In the genomic region with DNA sequence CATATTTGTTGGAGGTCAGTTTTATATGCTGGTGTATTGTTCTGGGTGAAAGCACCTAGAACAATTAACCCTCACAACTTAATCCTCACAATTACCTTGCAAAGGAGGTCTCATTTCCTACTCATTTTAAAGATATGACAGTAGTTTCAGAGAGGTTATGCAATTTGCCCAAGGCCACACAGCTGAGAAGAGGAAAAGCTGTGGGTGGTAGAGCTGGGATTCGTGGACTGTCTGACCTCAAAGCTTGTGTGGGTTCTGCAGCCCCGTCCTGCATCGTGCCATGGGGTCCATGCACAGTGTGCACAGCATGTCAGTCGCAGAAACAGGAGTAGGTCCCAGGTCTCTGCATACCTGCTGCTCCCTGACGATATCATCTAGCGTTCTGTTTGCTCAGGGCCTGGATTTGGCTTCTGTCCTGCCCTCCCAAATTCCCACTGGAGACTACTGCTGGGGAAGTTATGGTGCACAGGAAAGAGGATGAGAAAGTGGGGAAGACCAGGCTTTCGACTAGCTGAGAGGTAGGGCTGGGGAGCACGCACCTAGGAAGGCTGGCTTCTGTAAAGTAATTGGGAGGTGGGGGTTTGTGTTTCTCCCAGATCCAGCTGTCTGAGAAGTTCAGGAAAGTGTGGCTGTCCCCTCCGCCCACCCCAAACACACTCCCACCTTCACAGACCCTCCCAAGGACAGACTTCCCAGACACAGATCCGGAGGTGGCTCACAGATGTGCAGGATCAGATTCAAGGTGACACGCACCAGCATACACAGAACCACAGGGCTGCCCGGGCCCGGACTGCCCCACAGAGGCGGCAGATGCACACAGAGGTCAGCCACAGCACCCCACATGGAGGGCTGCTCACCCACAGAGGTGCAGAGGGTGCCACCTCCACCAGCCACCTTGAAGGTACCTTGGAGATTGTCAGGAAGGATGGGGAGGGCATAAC, we compare ENCODE assay signal across 1 cellular context.
TF ChIP-seq lines count a peak whose summit lies in the region.

No MANE protein-coding gene starts in this region.

TF ChIP-seq in K562, 482 proteins besides CTCF, POLR2A, EP300 and RAD21:
- TF ChIP-seq RBM25 (IDR thresholded peaks at IDR 0.05; ENCODE audit: low read depth, low read length, severe bottlenecking) (peak; percentile 68), BCOR (IDR thresholded peaks at IDR 0.05) (peak; percentile 47; the same call in 1 of the 2 replicates), ZFP36 (IDR thresholded peaks at IDR 0.05; ENCODE audit: low read depth, low read length, partially characterized antibody) (peak; percentile 57), CHD2 (IDR thresholded peaks at IDR 0.05; ENCODE audit: low read depth, low read length) (no peak), ZNF436 (CRISPR knock-in tag; IDR thresholded peaks at IDR 0.05) (no peak)
